7 cellular contexts compared by ENCODE assay signal in the genomic region with DNA sequence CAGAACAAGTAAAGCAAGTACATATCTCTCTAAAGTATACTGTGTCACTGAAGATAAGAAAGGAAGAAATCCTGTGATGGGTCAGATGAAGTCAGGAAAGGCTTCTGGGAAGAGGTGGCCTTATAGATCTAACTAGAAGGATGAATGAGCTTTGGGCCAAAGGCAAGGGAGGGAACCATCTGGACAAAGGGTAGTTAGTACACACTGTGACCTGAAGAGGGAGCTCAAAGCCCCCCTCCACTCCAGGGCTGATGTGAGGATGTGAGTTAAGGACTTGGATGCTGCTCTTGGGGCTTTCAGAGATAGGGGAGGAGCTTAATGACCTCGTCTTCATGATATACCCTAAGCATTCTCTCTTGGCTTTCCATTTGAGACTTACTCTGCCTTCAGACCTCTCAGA.
DNase-seq lines count a peak whose midpoint lies in the region; ATAC-seq and TF ChIP-seq lines count a peak whose summit lies in the region.

No MANE protein-coding gene starts in this region.

- in situ Hi-C loops in brain microvascular endothelial cell (cut with HindIII; ENCODE audit: low pct_ligation_motif_present, low sequenced_read_pairs): no loop called here

- intact Hi-C loops in lower lobe of right lung (cut with DNase I): no loop called here

- DNase-seq in ELR (ENCODE audit: low read depth) (peak; percentile 47), HEK293T (ENCODE audit: extremely low spot score) (peak; percentile 72), brain microvascular endothelial cell (peak; percentile 6), lower lobe of right lung (no peak), HCEC 1CT (no peak)

- no peak overlapping the region for H3K4me3 ChIP-seq in OCI-LY3 (ENCODE audit: low read length)
- no peak overlapping the region for H3K4me3 ChIP-seq in brain microvascular endothelial cell (ENCODE audit: low read depth, low read length)
- H3K4me3 ChIP-seq in lower lobe of right lung: no peak overlapping the region

- H3K27ac ChIP-seq in OCI-LY3 (ENCODE audit: low read length) (no peak overlapping the region), brain microvascular endothelial cell (no peak overlapping the region), lower lobe of right lung (no peak overlapping the region)

- H3K27me3 ChIP-seq in OCI-LY3 (ENCODE audit: low read depth, low read length): peaks cover 14% of the 10 kb centered on the region; the same call in 1 of the 2 replicates
- H3K27me3 ChIP-seq in brain microvascular endothelial cell (replicated peaks): no peaks in the 10 kb centered on the region
- H3K27me3 ChIP-seq in lower lobe of right lung (ENCODE audit: low read depth): no peaks in the 10 kb centered on the region

- H3K36me3 ChIP-seq in OCI-LY3 (replicated peaks; ENCODE audit: low read depth, low read length) (no peaks in the 10 kb centered on the region), brain microvascular endothelial cell (replicated peaks) (no peaks in the 10 kb centered on the region), lower lobe of right lung (no peaks in the 10 kb centered on the region)

- no peak overlapping the region for H3K4me2 ChIP-seq in OCI-LY3 (ENCODE audit: low read length)

- H2AFZ ChIP-seq in OCI-LY3 (ENCODE audit: low read depth, low read length): no peak overlapping the region

- ATAC-seq in lower lobe of right lung (peak; percentile 57 to 73), GM21526 (IDR thresholded peaks at IDR 0.05; ENCODE audit: low FRiP score, unreplicated experiment) (no peak)

- H3K79me2 ChIP-seq in OCI-LY3 (ENCODE audit: low read length): no peaks in the 10 kb centered on the region

- no peaks in the 10 kb centered on the region for H4K20me1 ChIP-seq in OCI-LY3 (ENCODE audit: insufficient read depth, low read length)

- TF ChIP-seq CTCF in OCI-LY3 (IDR thresholded peaks at IDR 0.05; ENCODE audit: low read depth, low read length) (peak; percentile 85), brain microvascular endothelial cell (IDR thresholded peaks at IDR 0.05; ENCODE audit: low read depth, low read length, missing control alignments) (no peak), lower lobe of right lung (IDR thresholded peaks at IDR 0.05) (peak; percentile 37)

- no peak overlapping the region for H3K9ac ChIP-seq in OCI-LY3 (ENCODE audit: low read length)

- peaks cover 34% of the 10 kb centered on the region for H3K4me1 ChIP-seq in OCI-LY3 (ENCODE audit: low read length)
- H3K4me1 ChIP-seq in lower lobe of right lung: no peaks in the 10 kb centered on the region

- H3K9me3 ChIP-seq in OCI-LY3 (ENCODE audit: insufficient read depth, low read length) (no peaks in the 10 kb centered on the region), lower lobe of right lung (no peaks in the 10 kb centered on the region)

- POLR2A ChIA-PET in HEK293T (lab: Yijun Ruan, JAX): interaction anchor here (0.9 kb wide), 1 partner anchor 12 kb away, joined by 3 read pairs; no protein-coding TSS in a partner anchor

- CTCF ChIA-PET in HEK293T (lab: Yijun Ruan, JAX): interaction anchor here (0.6 to 2.9 kb wide), 19 partner anchors 8 to 434 kb away, joined by 3 to 14 read pairs (median 4); a partner anchor contains a TSS

TF ChIP-seq in HEK293T, 16 proteins besides CTCF, POLR2A, EP300 and RAD21:
- no peak for TF ChIP-seq ZNF384 (IDR thresholded peaks at IDR 0.05)
- TF ChIP-seq NFRKB (IDR thresholded peaks at IDR 0.05): no peak
- no peak for TF ChIP-seq TARDBP (IDR thresholded peaks at IDR 0.05)
- no peak for TF ChIP-seq BHLHE40 (IDR thresholded peaks at IDR 0.05; ENCODE audit: borderline replicate concordance)
- TF ChIP-seq HDGF (IDR thresholded peaks at IDR 0.05; ENCODE audit: borderline replicate concordance): no peak
- no peak for TF ChIP-seq LEF1 (IDR thresholded peaks at IDR 0.05; ENCODE audit: borderline replicate concordance)
- TF ChIP-seq FOXA1 (IDR thresholded peaks at IDR 0.05): no peak
- TF ChIP-seq SP1 (IDR thresholded peaks at IDR 0.05): no peak
- TF ChIP-seq SUZ12 (IDR thresholded peaks at IDR 0.05): no peak
- TF ChIP-seq, protein P1, sequence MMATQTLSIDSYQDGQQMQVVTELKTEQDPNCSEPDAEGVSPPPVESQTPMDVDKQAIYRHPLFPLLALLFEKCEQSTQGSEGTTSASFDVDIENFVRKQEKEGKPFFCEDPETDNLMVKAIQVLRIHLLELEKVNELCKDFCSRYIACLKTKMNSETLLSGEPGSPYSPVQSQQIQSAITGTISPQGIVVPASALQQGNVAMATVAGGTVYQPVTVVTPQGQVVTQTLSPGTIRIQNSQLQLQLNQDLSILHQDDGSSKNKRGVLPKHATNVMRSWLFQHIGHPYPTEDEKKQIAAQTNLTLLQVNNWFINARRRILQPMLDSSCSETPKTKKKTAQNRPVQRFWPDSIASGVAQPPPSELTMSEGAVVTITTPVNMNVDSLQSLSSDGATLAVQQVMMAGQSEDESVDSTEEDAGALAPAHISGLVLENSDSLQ (IDR thresholded peaks at IDR 0.05): no peak
- TF ChIP-seq ARNT (IDR thresholded peaks at IDR 0.05): no peak
- no peak for TF ChIP-seq L3MBTL2 (conservative IDR thresholded peaks at IDR 0.05)
- no peak for TF ChIP-seq ELF4 (IDR thresholded peaks at IDR 0.05)
- no peak for TF ChIP-seq FOXM1 (IDR thresholded peaks at IDR 0.05; ENCODE audit: borderline replicate concordance)

Comparison
In these comparisons a context has a peak if more than half of its experiments do, and no peak if none do; other contexts are left out.
1. DNase-seq: peak in ELR (single experiment), HEK293T (single experiment) and brain microvascular endothelial cell (single experiment); none in lower lobe of right lung (single experiment) and HCEC 1CT (single experiment).